Comparison of ENCODE assay signal across 10 cellular contexts in genomic region chr2:240921319-240922233, GRCh38. TPM values are rescaled to one million over a fixed set of nuclear protein-coding genes. Genes with fewer than 3 reads are reported as not detected.
A peak's percentile ranks its signal among the peaks of the same experiment; 100 is the strongest.
DNase-seq lines count a peak whose midpoint lies in the region; ATAC-seq, FAIRE-seq and TF ChIP-seq lines count a peak whose summit lies in the region.
"Had no signal": no experiment of that assay in that cellular context is flagged by ENCODE, and none has a peak within 500 bp of the region (broad histone marks: within the 10 kb centered on the region; RNA-seq: fewer than 3 reads in every experiment).

No MANE protein-coding gene starts in this region.

- H3K4me1 Mint-ChIP-seq in astrocyte (ENCODE audit: low read depth, unreplicated experiment), result peaks cover 5% of the 10 kb centered on the region

- H3K27ac Mint-ChIP-seq in astrocyte (ENCODE audit: unreplicated experiment), result peak overlapping the region; percentile 47

- H3K4me2 ChIP-seq in astrocyte (ENCODE audit: low read length), result peak overlapping the region; percentile 41

- H2AFZ ChIP-seq in astrocyte (ENCODE audit: low read depth, low read length), result peak overlapping the region; percentile 42

- H3K79me2 ChIP-seq in astrocyte (ENCODE audit: insufficient read depth, low read length), result no peaks in the 10 kb centered on the region

- H3K9me3 Mint-ChIP-seq in astrocyte (ENCODE audit: unreplicated experiment), result no peaks in the 10 kb centered on the region
- H3K9me3 Mint-ChIP-seq: naive B cell had no signal

- peak; percentile 82 for FAIRE-seq in astrocyte (lab: Jason Lieb, UNC)

- peaks cover 17% of the 10 kb centered on the region for H3K27me3 Mint-ChIP-seq in astrocyte (ENCODE audit: low read depth, unreplicated experiment)

- H3K4me1 ChIP-seq in astrocyte (ENCODE audit: insufficient read depth, low read length), result peaks cover 33% of the 10 kb centered on the region

- no peak for ATAC-seq in GM18873 (IDR thresholded peaks at IDR 0.05; ENCODE audit: low FRiP score, unreplicated experiment)

- H3K27ac ChIP-seq in astrocyte (ENCODE audit: low read depth, low read length), result peak overlapping the region; percentile 87

- no peaks in the 10 kb centered on the region for H3K27me3 ChIP-seq in astrocyte (ENCODE audit: insufficient read depth, low read length)
- H3K27me3 ChIP-seq in kidney epithelial cell (ENCODE audit: control insufficient read depth, insufficient read depth, low read length), result peaks cover 8% of the 10 kb centered on the region

- no peaks in the 10 kb centered on the region for H3K9me3 ChIP-seq in astrocyte (ENCODE audit: insufficient read depth, low read depth, low read length)

- no peak overlapping the region for H3K4me3 ChIP-seq in astrocyte (ENCODE audit: insufficient read depth, low read depth, low read length)
- H3K4me3 ChIP-seq in kidney epithelial cell (ENCODE audit: low read depth, low read length), result no peak overlapping the region

- no peak overlapping the region for H3K4me3 Mint-ChIP-seq in astrocyte (ENCODE audit: unreplicated experiment)
- H3K4me3 Mint-ChIP-seq: naive B cell had no signal

- H3K36me3 Mint-ChIP-seq in astrocyte (ENCODE audit: low read depth, unreplicated experiment), result no peaks in the 10 kb centered on the region
- H3K36me3 Mint-ChIP-seq: naive B cell had no signal

- H3K9ac ChIP-seq in astrocyte (ENCODE audit: low read length), result peak overlapping the region; percentile 72

- peak; percentile 3 for DNase-seq in activated gamma-delta T cell treated with Interleukin-2 at 50 U/mL for 16 hours
- no peak for DNase-seq in activated gamma-delta T cell (lab: John Stamatoyannopoulos, UW)
- peak; percentile 96 for DNase-seq in astrocyte (ENCODE audit: low read depth)
- DNase-seq in kidney epithelial cell (ENCODE audit: low read depth), result peak; percentile 55
- DNase-seq in ureter (ENCODE audit: low spot score), result peak; percentile 50
- DNase-seq in NCI-H146 (lab: John Stamatoyannopoulos, UW), result no peak
- no peak for DNase-seq in NCI-H2107 (lab: John Stamatoyannopoulos, UW)
- DNase-seq: COR-L47, naive B cell had no signal

- TF ChIP-seq CTCF in astrocyte (IDR thresholded peaks at IDR 0.05; ENCODE audit: insufficient read depth, low read depth, low read length) (no peak), kidney epithelial cell (IDR thresholded peaks at IDR 0.05; ENCODE audit: insufficient read depth, low read length, poor library complexity, severe bottlenecking) (no peak)

- no peaks in the 10 kb centered on the region for H4K20me1 ChIP-seq in astrocyte (ENCODE audit: insufficient read depth, low read length)

- H3K36me3 ChIP-seq in astrocyte (ENCODE audit: insufficient read depth, low read length) (no peaks in the 10 kb centered on the region), kidney epithelial cell (ENCODE audit: control insufficient read depth, insufficient read depth, low read length) (no peaks in the 10 kb centered on the region)

RNA-seq across cellular contexts. Expression of gene CROCC2, which starts 15.4 kb away (rescaled TPM):
- total RNA-seq in astrocyte (not detected in 2 replicates), kidney epithelial cell (not detected in 2 replicates), ureter (0.23 TPM)

RNA-seq across cellular contexts. Expression of gene MAB21L4, which starts 25.6 kb away (rescaled TPM):
- total RNA-seq in astrocyte, result 0.43 and 0.59 TPM in 2 replicates
- 2.1 and 2.5 TPM in 2 replicates for total RNA-seq in kidney epithelial cell
- total RNA-seq in ureter, result 2.5 TPM

RNA-seq across cellular contexts. Expression of gene AGXT, which starts 53.0 kb away (rescaled TPM):
- total RNA-seq in astrocyte, result not detected in 2 replicates
- total RNA-seq in kidney epithelial cell, result 0.25 TPM in 1 of 2 replicates, not detected in the other
- total RNA-seq in ureter, result 0.31 TPM

Comparison
In these comparisons a context has a peak if more than half of its experiments do, and no peak if none do; other contexts are left out.
1. DNase-seq: peak in activated gamma-delta T cell treated with Interleukin-2 at 50 U/mL for 16 hours (single experiment), astrocyte (single experiment), kidney epithelial cell (single experiment) and ureter (single experiment); none in activated gamma-delta T cell (single experiment), NCI-H146 (single experiment) and NCI-H2107 (single experiment).